ENCODE assay signal across 12 cellular contexts in the genomic region with DNA sequence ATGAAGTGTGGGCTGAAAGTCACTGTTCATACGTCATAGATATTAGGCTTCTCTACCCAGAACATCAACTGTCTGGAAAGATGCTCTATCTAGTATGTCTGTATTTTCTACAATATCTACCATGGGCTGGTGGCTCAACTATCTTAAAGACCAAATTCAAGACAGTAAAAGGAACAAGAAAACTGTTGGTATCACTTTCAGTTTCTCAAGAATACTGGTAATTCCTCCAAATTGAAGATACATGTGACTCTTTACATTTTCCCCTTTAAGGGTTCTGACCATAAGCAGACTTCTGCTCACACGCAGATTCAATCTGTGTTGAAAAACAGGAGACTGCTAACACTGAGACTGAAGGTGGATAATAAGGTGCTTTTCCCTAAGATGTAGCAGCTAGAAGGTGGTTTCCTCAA. TPM values are rescaled to one million over a fixed set of nuclear protein-coding genes. Genes with fewer than 3 reads are reported as not detected.
DNase-seq lines count a peak whose midpoint lies in the region; ATAC-seq lines count a peak whose summit lies in the region.
"Had no signal": no experiment of that assay in that cellular context is flagged by ENCODE, and none has a peak within 500 bp of the region (broad histone marks: within the 10 kb centered on the region; RNA-seq: fewer than 3 reads in every experiment).

No MANE protein-coding gene starts in this region.

- H3K4me3 ChIP-seq in thymus (ENCODE audit: low read length) = no peak overlapping the region
- H3K4me3 ChIP-seq: pancreas had no signal

- 57% methylated on average over 2 of the region's 2 CpGs for WGBS in thymus

- no peaks in the 10 kb centered on the region for H3K27me3 Mint-ChIP-seq in activated naive CD4-positive, alpha-beta T cell treated with anti-CD3 and anti-CD28 coated beads for 36 hours (ENCODE audit: low read depth)
- H3K27me3 Mint-ChIP-seq in activated T-helper 2 cell treated with anti-CD3 and anti-CD28 coated beads, Interferon-gamma antibody, Interleukin-2, Interleukin-4, amounts not matched to agents 10 μg/mL and 5 μg/mL and 100 μg/mL, durations not matched to agents 14 hours and 24 hours and 36 hours (ENCODE audit: low read depth) = no peaks in the 10 kb centered on the region

- CTCF ChIA-PET in activated naive CD4-positive, alpha-beta T cell treated with anti-CD3 and anti-CD28 coated beads for 36 hours (lab: Charles Lee) = interaction anchor here (1.2 to 1.9 kb wide), 4 partner anchors 10 to 30 kb away, joined by 3 to 10 read pairs (median 4); no protein-coding TSS in a partner anchor

- no peak for DNase-seq in activated naive CD4-positive, alpha-beta T cell treated with anti-CD3 and anti-CD28 coated beads for 36 hours
- DNase-seq in activated naive CD4-positive, alpha-beta T cell treated with Interleukin-2 at 50 U/mL for 16 hours = no peak
- DNase-seq in activated T-helper 2 cell treated with anti-CD3 and anti-CD28 coated beads, Interferon-gamma antibody, Interleukin-2, Interleukin-4, amounts not matched to agents 10 μg/mL and 5 μg/mL and 100 μg/mL, durations not matched to agents 14 hours and 24 hours and 36 hours (ENCODE audit: low spot score) = no peak
- DNase-seq in middle frontal gyrus (ENCODE audit: extremely low spot score, low spot score) = no peak
- no peak for DNase-seq in activated CD4-positive, CD25-positive, alpha-beta regulatory T cell treated with anti-CD3 and anti-CD28 coated beads, Interleukin-2, amount 50 U/mL, for 72 hours
- DNase-seq: activated CD8-positive, alpha-beta memory T cell treated with anti-CD3 and anti-CD28 coated beads, Interleukin-2, amount 50 U/mL, for 4 hours; H9; NCI-H226; pancreas had no signal

- peak overlapping the region; percentile 89 for H3K27ac Mint-ChIP-seq in activated naive CD4-positive, alpha-beta T cell treated with anti-CD3 and anti-CD28 coated beads for 36 hours
- H3K27ac Mint-ChIP-seq in activated T-helper 2 cell treated with anti-CD3 and anti-CD28 coated beads, Interferon-gamma antibody, Interleukin-2, Interleukin-4, amounts not matched to agents 10 μg/mL and 5 μg/mL and 100 μg/mL, durations not matched to agents 14 hours and 24 hours and 36 hours = peak overlapping the region; percentile 91

- H3K27ac ChIP-seq in thymus (ENCODE audit: low read depth) = peak overlapping the region; percentile 61
- H3K27ac ChIP-seq: pancreas had no signal

- intact Hi-C loops in activated naive CD4-positive, alpha-beta T cell treated with anti-CD3 and anti-CD28 coated beads for 36 hours (cut with micrococcal nuclease) = loop anchor here (1.0 to 10.0 kb wide), 5 partner anchors 20 to 933 kb away; a partner anchor contains a TSS
- intact Hi-C loops in activated T-helper 2 cell treated with anti-CD3 and anti-CD28 coated beads, Interferon-gamma antibody, Interleukin-2, Interleukin-4, amounts not matched to agents 10 μg/mL and 5 μg/mL and 100 μg/mL, durations not matched to agents 14 hours and 24 hours and 36 hours (cut with micrococcal nuclease) = loop anchor here (1.0 to 2.0 kb wide), 3 partner anchors 15 to 48 kb away; no protein-coding TSS in a partner anchor

- peaks cover 34% of the 10 kb centered on the region for H3K36me3 Mint-ChIP-seq in activated naive CD4-positive, alpha-beta T cell treated with anti-CD3 and anti-CD28 coated beads for 36 hours (ENCODE audit: low read depth)
- peaks cover 78% of the 10 kb centered on the region for H3K36me3 Mint-ChIP-seq in activated T-helper 2 cell treated with anti-CD3 and anti-CD28 coated beads, Interferon-gamma antibody, Interleukin-2, Interleukin-4, amounts not matched to agents 10 μg/mL and 5 μg/mL and 100 μg/mL, durations not matched to agents 14 hours and 24 hours and 36 hours (ENCODE audit: low read depth)

- H3K27me3 ChIP-seq in thymus (ENCODE audit: control insufficient read depth, insufficient read depth) = no peaks in the 10 kb centered on the region
- H3K27me3 ChIP-seq: pancreas had no signal

- peaks cover 3% of the 10 kb centered on the region for H3K36me3 ChIP-seq in thymus (ENCODE audit: control insufficient read depth, insufficient read depth)
- H3K36me3 ChIP-seq: pancreas had no signal

- peaks cover 88% of the 10 kb centered on the region for H3K4me1 Mint-ChIP-seq in activated naive CD4-positive, alpha-beta T cell treated with anti-CD3 and anti-CD28 coated beads for 36 hours (ENCODE audit: low read depth)
- H3K4me1 Mint-ChIP-seq in activated T-helper 2 cell treated with anti-CD3 and anti-CD28 coated beads, Interferon-gamma antibody, Interleukin-2, Interleukin-4, amounts not matched to agents 10 μg/mL and 5 μg/mL and 100 μg/mL, durations not matched to agents 14 hours and 24 hours and 36 hours (ENCODE audit: low read depth) = peaks cover 83% of the 10 kb centered on the region

- H3K9me3 ChIP-seq in thymus (ENCODE audit: control insufficient read depth) = no peaks in the 10 kb centered on the region
- H3K9me3 ChIP-seq: pancreas had no signal

- H3K9me3 Mint-ChIP-seq in activated naive CD4-positive, alpha-beta T cell treated with anti-CD3 and anti-CD28 coated beads for 36 hours = peaks cover 2% of the 10 kb centered on the region
- H3K9me3 Mint-ChIP-seq in activated T-helper 2 cell treated with anti-CD3 and anti-CD28 coated beads, Interferon-gamma antibody, Interleukin-2, Interleukin-4, amounts not matched to agents 10 μg/mL and 5 μg/mL and 100 μg/mL, durations not matched to agents 14 hours and 24 hours and 36 hours = peaks cover 8% of the 10 kb centered on the region

- H3K4me3 Mint-ChIP-seq in activated naive CD4-positive, alpha-beta T cell treated with anti-CD3 and anti-CD28 coated beads for 36 hours = peak overlapping the region; percentile 17
- peak overlapping the region; percentile 30 for H3K4me3 Mint-ChIP-seq in activated T-helper 2 cell treated with anti-CD3 and anti-CD28 coated beads, Interferon-gamma antibody, Interleukin-2, Interleukin-4, amounts not matched to agents 10 μg/mL and 5 μg/mL and 100 μg/mL, durations not matched to agents 14 hours and 24 hours and 36 hours (ENCODE audit: low read depth)
- H3K4me3 Mint-ChIP-seq: H9 had no signal

- H3K4me1 ChIP-seq in thymus (ENCODE audit: control insufficient read depth, insufficient read depth, low read length) = peaks cover 18% of the 10 kb centered on the region

- ATAC-seq in HG03139 (IDR thresholded peaks at IDR 0.05; ENCODE audit: unreplicated experiment) = peak; percentile 33
- no peak for ATAC-seq in GM21528 (IDR thresholded peaks at IDR 0.05; ENCODE audit: low FRiP score, unreplicated experiment)

RNA-seq across cellular contexts. Expression of a gene that starts 24.2 kb away (rescaled TPM):
- total RNA-seq in activated naive CD4-positive, alpha-beta T cell treated with anti-CD3 and anti-CD28 coated beads for 36 hours = 100 to 1,000 TPM; 215 to 229 TPM
- total RNA-seq in activated T-helper 2 cell treated with anti-CD3 and anti-CD28 coated beads, Interferon-gamma antibody, Interleukin-2, Interleukin-4, amounts not matched to agents 10 μg/mL and 5 μg/mL and 100 μg/mL, durations not matched to agents 14 hours and 24 hours and 36 hours = 227 and 230 TPM in 2 replicates
- 161 TPM for polyA plus RNA-seq in thymus
